Comparison of ENCODE assay signal across 8 cellular contexts in the genomic region with DNA sequence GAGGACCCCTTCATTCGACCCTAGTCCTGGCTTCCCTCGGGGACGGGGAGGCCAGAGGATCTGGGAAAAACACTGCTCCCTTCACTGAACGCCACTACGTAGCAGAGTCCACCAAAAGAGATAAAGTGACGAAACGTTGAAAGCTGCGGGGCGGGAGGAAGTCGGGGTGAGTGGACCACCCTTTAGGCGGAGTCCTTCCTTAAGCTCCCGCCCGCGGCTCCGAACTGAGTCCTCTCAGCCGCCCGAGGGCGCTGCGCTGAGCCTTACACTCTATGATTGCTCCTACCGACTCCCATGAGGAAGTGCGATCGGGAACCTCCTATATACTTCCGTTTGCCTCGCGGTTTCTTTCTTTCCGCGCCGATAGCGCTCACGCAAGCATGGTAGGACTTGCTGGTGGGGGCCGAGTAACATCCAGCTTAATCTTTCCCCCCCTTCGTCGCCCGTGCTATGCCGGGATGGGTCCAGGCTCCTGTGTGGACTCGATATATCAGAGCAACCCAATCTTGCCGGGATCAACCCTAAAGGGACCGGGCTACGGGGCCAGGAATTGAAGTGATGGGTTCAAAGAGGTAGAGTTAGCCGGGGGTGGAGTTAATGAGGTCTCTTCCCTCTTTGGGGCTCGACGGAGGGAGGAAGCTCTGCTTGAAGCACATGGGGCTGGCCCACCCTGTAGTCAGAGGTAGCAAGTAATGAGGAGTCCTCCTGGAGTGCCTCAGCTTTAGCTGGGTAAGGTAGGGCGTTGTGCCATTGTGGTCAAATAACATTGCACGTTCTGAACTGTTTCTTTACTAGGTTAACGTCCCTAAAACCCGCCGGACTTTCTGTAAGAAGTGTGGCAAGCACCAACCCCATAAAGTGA. TPM values are rescaled to one million over a fixed set of nuclear protein-coding genes. Genes with fewer than 3 reads are reported as not detected.
DNase-seq lines count a peak whose midpoint lies in the region; ATAC-seq and TF ChIP-seq lines count a peak whose summit lies in the region.

Gene RPL36A, plus strand, starts transcription at position 348 of the 862 bp plus-strand sequence. Its CDS starts 33 bp downstream, at position 381.

- ATAC-seq in HG02759 (IDR thresholded peaks at IDR 0.05; ENCODE audit: unreplicated experiment) (peak; percentile 84), heart right ventricle (peak; percentile 97 to 100 (median 99)), upper lobe of right lung (peak; percentile 97)

- WGBS in heart right ventricle, 2 donors, result 0% methylated on average over 43 to 47 of the region's 47 CpGs

- H4K20me1 ChIP-seq in SU-DHL-6 (ENCODE audit: low read depth, low read length), result no peaks in the 10 kb centered on the region

- H3K9ac ChIP-seq in SU-DHL-6 (ENCODE audit: low read length), result peak within 1 kb of the TSS; percentile 93

- H3K36me3 ChIP-seq in SU-DHL-6 (ENCODE audit: low read length), result peaks cover 16% of the 10 kb centered on the region
- H3K36me3 ChIP-seq in heart right ventricle, result peaks cover 0 to 38% (median 0%) of the 10 kb centered on the region in 9 donors
- H3K36me3 ChIP-seq in upper lobe of right lung, result peaks cover 19% of the 10 kb centered on the region

- H3K4me2 ChIP-seq in SU-DHL-6 (ENCODE audit: low read depth, low read length, poor library complexity, severe bottlenecking), result peak within 1 kb of the TSS; percentile 92

- peak within 1 kb of the TSS; percentile 63 for H2AFZ ChIP-seq in SU-DHL-6 (ENCODE audit: low read depth, low read length, severe bottlenecking)

- no peaks in the 10 kb centered on the region for H3K27me3 ChIP-seq in SU-DHL-6 (ENCODE audit: low read length)
- H3K27me3 ChIP-seq in heart right ventricle, result no peaks in the 10 kb centered on the region
- H3K27me3 ChIP-seq in upper lobe of right lung, result no peaks in the 10 kb centered on the region

- H3K79me2 ChIP-seq in SU-DHL-6 (ENCODE audit: insufficient read depth, low read length), result peaks cover 21% of the 10 kb centered on the region

- H3K4me3 ChIP-seq in SU-DHL-6 (ENCODE audit: insufficient read depth, low read length, poor library complexity, severe bottlenecking) (peak within 1 kb of the TSS; percentile 64), heart right ventricle (peak within 1 kb of the TSS; percentile 28 to 70 (median 62)), upper lobe of right lung (peak within 1 kb of the TSS; percentile 64)

- no peaks in the 10 kb centered on the region for H3K9me2 ChIP-seq in SU-DHL-6 (replicated peaks; ENCODE audit: insufficient read depth, low read length)

- H3F3A ChIP-seq in SU-DHL-6 (ENCODE audit: insufficient read depth), result peaks cover 48% of the 10 kb centered on the region

- peak; percentile 77 for TF ChIP-seq CTCF in GM12872 (IDR thresholded peaks at IDR 0.05; ENCODE audit: insufficient read depth, low read depth, low read length)
- TF ChIP-seq CTCF in SU-DHL-6 (IDR thresholded peaks at IDR 0.05; ENCODE audit: insufficient read depth, low read length, poor library complexity, severe bottlenecking), result peak; percentile 47
- peak; percentile 31 to 82 (median 59) for TF ChIP-seq CTCF in heart right ventricle (IDR thresholded peaks at IDR 0.05)
- peak; percentile 71 for TF ChIP-seq CTCF in upper lobe of right lung (IDR thresholded peaks at IDR 0.05)

- H3K4me1 ChIP-seq in heart right ventricle (peaks cover 0 to 17% (median 7%) of the 10 kb centered on the region in 9 donors), upper lobe of right lung (no peaks in the 10 kb centered on the region)

- H3K27ac ChIP-seq in SU-DHL-6 (ENCODE audit: low read depth, low read length) (peak within 1 kb of the TSS; percentile 85), heart right ventricle (peak within 1 kb of the TSS in 9 of 10 donors; percentile 28 to 87 (median 69)), upper lobe of right lung (peak within 1 kb of the TSS; percentile 73)

- intact Hi-C loops in heart right ventricle (cut with DNase I) (no loop called here), posterior vena cava (cut with DNase I) (no loop called here), upper lobe of right lung (cut with DNase I) (no loop called here)

- H3K9me3 ChIP-seq in SU-DHL-6 (ENCODE audit: insufficient read depth, low read length) (no peaks in the 10 kb centered on the region), heart right ventricle (no peaks in the 10 kb centered on the region), upper lobe of right lung (no peaks in the 10 kb centered on the region)

- DNase-seq in NCI-H128 (lab: John Stamatoyannopoulos, UW; ENCODE audit: unreplicated experiment) (peak; percentile 80), heart right ventricle (peak; percentile 79 to 84), posterior vena cava (ENCODE audit: low spot score) (peak; percentile 96), upper lobe of right lung (peak; percentile 92)
- DNase-seq in activated naive CD8-positive, alpha-beta T cell treated with anti-CD3 and anti-CD28 coated beads, Interleukin-2, amount 50 U/mL, for 16 hours (ENCODE audit: low read depth, low spot score), result peak; percentile 52

RNA-seq across cellular contexts. Expression of gene RPL36A, which starts in this region (rescaled TPM):
- 10 to 100 TPM; 30.8 to 98.9 (median 53.9) TPM for total RNA-seq in heart right ventricle
- 1,000 to 10,000 TPM; 1,515 to 2,119 TPM for polyA plus RNA-seq in heart right ventricle
- 100 to 1,000 TPM; 203 to 225 TPM for total RNA-seq in posterior vena cava
- 133 TPM for total RNA-seq in upper lobe of right lung

Comparison
In these comparisons a context has a peak if more than half of its experiments do, and no peak if none do; other contexts are left out.
1. Peak in every context shown above with its lines: DNase-seq, ATAC-seq, H3K4me3 ChIP-seq and H3K27ac ChIP-seq.